Comparison of ENCODE assay signal across 20 cellular contexts in the genomic region with DNA sequence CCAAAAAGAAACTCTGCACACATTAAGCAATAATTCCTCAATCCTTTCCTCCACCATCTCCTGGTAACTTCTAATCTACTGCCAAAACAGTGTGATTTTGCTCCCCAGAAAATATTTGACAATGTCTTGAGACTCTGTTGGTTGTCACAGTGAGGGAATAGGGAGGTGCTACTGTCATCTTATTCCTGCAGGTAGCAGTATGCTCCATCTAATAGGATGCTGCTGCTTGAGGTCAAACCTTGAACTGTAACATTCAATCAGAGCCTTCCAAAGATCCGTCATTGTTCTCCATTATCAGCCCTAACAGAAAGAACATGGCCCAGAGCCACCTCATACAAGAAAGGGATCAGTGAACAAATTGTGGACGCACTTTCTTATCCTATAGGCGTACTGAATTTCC.
"Had no signal": no experiment of that assay in that cellular context is flagged by ENCODE, and none has a peak within 500 bp of the region (broad histone marks: within the 10 kb centered on the region; RNA-seq: fewer than 3 reads in every experiment).

No MANE protein-coding gene starts in this region.

- DNase-seq: dorsolateral prefrontal cortex; effector CD8-positive, alpha-beta T cell; heart left ventricle; hippocampal formation; islet precursor cell; mammary epithelial cell; mucosa of descending colon; naive thymus-derived CD8-positive, alpha-beta T cell; psoas muscle; retina; right lobe of liver; stimulated activated CD4-positive, alpha-beta T cell treated with anti-CD3 and anti-CD28 coated beads, Interleukin-4, amount 100 ng/mL, for 1 hour; stimulated activated CD8-positive, alpha-beta memory T cell treated with anti-CD3 and anti-CD28 coated beads, Interleukin-4, amount 100 ng/mL, for 48 hours; stimulated activated naive CD8-positive, alpha-beta T cell treated with anti-CD3 and anti-CD28 coated beads, Interleukin-15, Interleukin-2, amounts not matched to agents 100 U/mL and 50 U/mL, for 24 hours; upper lobe of right lung had no signal

- H3K36me3 Mint-ChIP-seq: naive thymus-derived CD8-positive, alpha-beta T cell; stimulated activated effector memory CD8-positive, alpha-beta T cell treated with anti-CD3 and anti-CD28 coated beads, Interleukin-12 subunit alpha, Interleukin-12 subunit beta, amount 100 ng/mL, for 72 hours had no signal

- H3K4me3 ChIP-seq: dorsolateral prefrontal cortex, heart left ventricle, mucosa of descending colon, psoas muscle, right lobe of liver, suprapubic skin, tibial nerve, upper lobe of right lung, vagina had no signal

- H3K27ac Mint-ChIP-seq: stimulated activated effector memory CD8-positive, alpha-beta T cell treated with anti-CD3 and anti-CD28 coated beads, Interleukin-12 subunit alpha, Interleukin-12 subunit beta, amount 100 ng/mL, for 72 hours had no signal

- H3K4me1 Mint-ChIP-seq: naive thymus-derived CD8-positive, alpha-beta T cell; stimulated activated effector memory CD8-positive, alpha-beta T cell treated with anti-CD3 and anti-CD28 coated beads, Interleukin-12 subunit alpha, Interleukin-12 subunit beta, amount 100 ng/mL, for 72 hours had no signal

- H3K27me3 Mint-ChIP-seq: naive thymus-derived CD8-positive, alpha-beta T cell had no signal

- H3K9me3 ChIP-seq: mucosa of descending colon, neutrophil, psoas muscle, right lobe of liver, suprapubic skin, tibial nerve, upper lobe of right lung, vagina had no signal

- H3K27ac ChIP-seq: dorsolateral prefrontal cortex, heart left ventricle, neutrophil, psoas muscle, right lobe of liver, suprapubic skin, tibial nerve, upper lobe of right lung, vagina had no signal

- H3K4me3 Mint-ChIP-seq: naive thymus-derived CD8-positive, alpha-beta T cell; stimulated activated effector memory CD8-positive, alpha-beta T cell treated with anti-CD3 and anti-CD28 coated beads, Interleukin-12 subunit alpha, Interleukin-12 subunit beta, amount 100 ng/mL, for 72 hours had no signal

- H3K27me3 ChIP-seq: heart left ventricle, neutrophil, right lobe of liver, suprapubic skin, tibial nerve, upper lobe of right lung, vagina had no signal

- H3K36me3 ChIP-seq: heart left ventricle, neutrophil, right lobe of liver, suprapubic skin, tibial nerve, upper lobe of right lung, vagina had no signal

- H3K4me1 ChIP-seq: heart left ventricle, psoas muscle, right lobe of liver, suprapubic skin, tibial nerve, upper lobe of right lung, vagina had no signal
